In the genomic region with DNA sequence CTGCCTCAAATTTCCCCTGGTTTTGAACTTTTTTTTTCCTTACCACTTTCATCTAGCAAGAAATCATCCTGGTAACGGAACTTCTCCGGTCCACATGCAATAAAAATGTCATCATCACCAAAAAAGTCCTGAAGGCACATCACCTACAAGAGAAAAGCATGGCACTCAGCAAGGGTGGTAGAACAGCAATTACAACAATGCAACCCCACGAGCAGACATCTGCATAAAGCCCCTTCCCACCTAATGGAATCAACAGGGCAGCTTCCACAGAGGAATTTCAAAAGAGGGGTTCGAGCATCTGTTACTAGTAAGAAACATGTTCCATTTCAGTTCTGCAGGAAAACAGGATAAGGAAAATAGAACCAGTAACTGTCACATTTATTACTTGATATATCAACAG, we compare ENCODE assay signal across 3 cellular contexts.
TF ChIP-seq lines count a peak whose summit lies in the region.

No MANE protein-coding gene starts in this region.

TF ChIP-seq in GM23338, 12 proteins besides CTCF, POLR2A, EP300 and RAD21 (continues in another document):
- TF ChIP-seq NANOG (IDR thresholded peaks at IDR 0.05; ENCODE audit: borderline replicate concordance) (no peak), ZNF331 (CRISPR knock-in tag; IDR thresholded peaks at IDR 0.05; ENCODE audit: low read depth) (no peak), CREB1 (CRISPR knock-in tag; IDR thresholded peaks at IDR 0.05; ENCODE audit: low read depth) (no peak), ZNF114 (CRISPR knock-in tag; IDR thresholded peaks at IDR 0.05) (no peak), EZH2 (IDR thresholded peaks at IDR 0.05; ENCODE audit: low read depth, unreplicated experiment) (no peak), EZH2phosphoT487 (IDR thresholded peaks at IDR 0.05; ENCODE audit: unreplicated experiment) (no peak), JUNB (IDR thresholded peaks at IDR 0.05; ENCODE audit: unreplicated experiment) (no peak)
- TF ChIP-seq, protein P1, sequence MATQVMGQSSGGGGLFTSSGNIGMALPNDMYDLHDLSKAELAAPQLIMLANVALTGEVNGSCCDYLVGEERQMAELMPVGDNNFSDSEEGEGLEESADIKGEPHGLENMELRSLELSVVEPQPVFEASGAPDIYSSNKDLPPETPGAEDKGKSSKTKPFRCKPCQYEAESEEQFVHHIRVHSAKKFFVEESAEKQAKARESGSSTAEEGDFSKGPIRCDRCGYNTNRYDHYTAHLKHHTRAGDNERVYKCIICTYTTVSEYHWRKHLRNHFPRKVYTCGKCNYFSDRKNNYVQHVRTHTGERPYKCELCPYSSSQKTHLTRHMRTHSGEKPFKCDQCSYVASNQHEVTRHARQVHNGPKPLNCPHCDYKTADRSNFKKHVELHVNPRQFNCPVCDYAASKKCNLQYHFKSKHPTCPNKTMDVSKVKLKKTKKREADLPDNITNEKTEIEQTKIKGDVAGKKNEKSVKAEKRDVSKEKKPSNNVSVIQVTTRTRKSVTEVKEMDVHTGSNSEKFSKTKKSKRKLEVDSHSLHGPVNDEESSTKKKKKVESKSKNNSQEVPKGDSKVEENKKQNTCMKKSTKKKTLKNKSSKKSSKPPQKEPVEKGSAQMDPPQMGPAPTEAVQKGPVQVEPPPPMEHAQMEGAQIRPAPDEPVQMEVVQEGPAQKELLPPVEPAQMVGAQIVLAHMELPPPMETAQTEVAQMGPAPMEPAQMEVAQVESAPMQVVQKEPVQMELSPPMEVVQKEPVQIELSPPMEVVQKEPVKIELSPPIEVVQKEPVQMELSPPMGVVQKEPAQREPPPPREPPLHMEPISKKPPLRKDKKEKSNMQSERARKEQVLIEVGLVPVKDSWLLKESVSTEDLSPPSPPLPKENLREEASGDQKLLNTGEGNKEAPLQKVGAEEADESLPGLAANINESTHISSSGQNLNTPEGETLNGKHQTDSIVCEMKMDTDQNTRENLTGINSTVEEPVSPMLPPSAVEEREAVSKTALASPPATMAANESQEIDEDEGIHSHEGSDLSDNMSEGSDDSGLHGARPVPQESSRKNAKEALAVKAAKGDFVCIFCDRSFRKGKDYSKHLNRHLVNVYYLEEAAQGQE (IDR thresholded peaks at IDR 0.05; ENCODE audit: unreplicated experiment) = no peak

TF ChIP-seq in WTC11, 78 proteins besides CTCF, POLR2A, EP300 and RAD21:
- TF ChIP-seq, protein P2, sequence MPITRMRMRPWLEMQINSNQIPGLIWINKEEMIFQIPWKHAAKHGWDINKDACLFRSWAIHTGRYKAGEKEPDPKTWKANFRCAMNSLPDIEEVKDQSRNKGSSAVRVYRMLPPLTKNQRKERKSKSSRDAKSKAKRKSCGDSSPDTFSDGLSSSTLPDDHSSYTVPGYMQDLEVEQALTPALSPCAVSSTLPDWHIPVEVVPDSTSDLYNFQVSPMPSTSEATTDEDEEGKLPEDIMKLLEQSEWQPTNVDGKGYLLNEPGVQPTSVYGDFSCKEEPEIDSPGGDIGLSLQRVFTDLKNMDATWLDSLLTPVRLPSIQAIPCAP (CRISPR knock-in tag; IDR thresholded peaks at IDR 0.05) = no peak
- TF ChIP-seq, protein P3, sequence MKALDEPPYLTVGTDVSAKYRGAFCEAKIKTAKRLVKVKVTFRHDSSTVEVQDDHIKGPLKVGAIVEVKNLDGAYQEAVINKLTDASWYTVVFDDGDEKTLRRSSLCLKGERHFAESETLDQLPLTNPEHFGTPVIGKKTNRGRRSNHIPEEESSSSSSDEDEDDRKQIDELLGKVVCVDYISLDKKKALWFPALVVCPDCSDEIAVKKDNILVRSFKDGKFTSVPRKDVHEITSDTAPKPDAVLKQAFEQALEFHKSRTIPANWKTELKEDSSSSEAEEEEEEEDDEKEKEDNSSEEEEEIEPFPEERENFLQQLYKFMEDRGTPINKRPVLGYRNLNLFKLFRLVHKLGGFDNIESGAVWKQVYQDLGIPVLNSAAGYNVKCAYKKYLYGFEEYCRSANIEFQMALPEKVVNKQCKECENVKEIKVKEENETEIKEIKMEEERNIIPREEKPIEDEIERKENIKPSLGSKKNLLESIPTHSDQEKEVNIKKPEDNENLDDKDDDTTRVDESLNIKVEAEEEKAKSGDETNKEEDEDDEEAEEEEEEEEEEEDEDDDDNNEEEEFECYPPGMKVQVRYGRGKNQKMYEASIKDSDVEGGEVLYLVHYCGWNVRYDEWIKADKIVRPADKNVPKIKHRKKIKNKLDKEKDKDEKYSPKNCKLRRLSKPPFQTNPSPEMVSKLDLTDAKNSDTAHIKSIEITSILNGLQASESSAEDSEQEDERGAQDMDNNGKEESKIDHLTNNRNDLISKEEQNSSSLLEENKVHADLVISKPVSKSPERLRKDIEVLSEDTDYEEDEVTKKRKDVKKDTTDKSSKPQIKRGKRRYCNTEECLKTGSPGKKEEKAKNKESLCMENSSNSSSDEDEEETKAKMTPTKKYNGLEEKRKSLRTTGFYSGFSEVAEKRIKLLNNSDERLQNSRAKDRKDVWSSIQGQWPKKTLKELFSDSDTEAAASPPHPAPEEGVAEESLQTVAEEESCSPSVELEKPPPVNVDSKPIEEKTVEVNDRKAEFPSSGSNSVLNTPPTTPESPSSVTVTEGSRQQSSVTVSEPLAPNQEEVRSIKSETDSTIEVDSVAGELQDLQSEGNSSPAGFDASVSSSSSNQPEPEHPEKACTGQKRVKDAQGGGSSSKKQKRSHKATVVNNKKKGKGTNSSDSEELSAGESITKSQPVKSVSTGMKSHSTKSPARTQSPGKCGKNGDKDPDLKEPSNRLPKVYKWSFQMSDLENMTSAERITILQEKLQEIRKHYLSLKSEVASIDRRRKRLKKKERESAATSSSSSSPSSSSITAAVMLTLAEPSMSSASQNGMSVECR (CRISPR knock-in tag; IDR thresholded peaks at IDR 0.05; ENCODE audit: borderline replicate concordance) = no peak
- no peak for TF ChIP-seq ZNF263 (CRISPR knock-in tag; IDR thresholded peaks at IDR 0.05; ENCODE audit: low read depth)

TF ChIP-seq in H1, 55 proteins besides CTCF, POLR2A, EP300 and RAD21:
- TF ChIP-seq SRF (IDR thresholded peaks at IDR 0.05; ENCODE audit: low read depth, low read length) (no peak), SUZ12 (IDR thresholded peaks at IDR 0.05; ENCODE audit: low read length) (no peak), RNF2 (IDR thresholded peaks at IDR 0.05; ENCODE audit: borderline replicate concordance, low read depth, low read length, missing control alignments, poor library complexity, severe bottlenecking) (no peak), BCL11A (IDR thresholded peaks at IDR 0.05; ENCODE audit: low read depth in 2 of 2, low read length in 2 of 2) (no peak), TAF1 (IDR thresholded peaks at IDR 0.05; ENCODE audit: low read depth, low read length) (no peak), RFX5 (IDR thresholded peaks at IDR 0.05; ENCODE audit: borderline replicate concordance, low read depth, low read length) (no peak), JUND (IDR thresholded peaks at IDR 0.05; ENCODE audit: low read length) (no peak), BRCA1 (IDR thresholded peaks at IDR 0.05; ENCODE audit: low read depth, low read length) (no peak), EZH2 (IDR thresholded peaks at IDR 0.05; ENCODE audit: low read depth, low read length, severe bottlenecking) (no peak), NRF1 (IDR thresholded peaks at IDR 0.05; ENCODE audit: low read depth, low read length) (no peak), NANOG (IDR thresholded peaks at IDR 0.05; ENCODE audit: insufficient read depth, low read depth, low read length, poor library complexity, severe bottlenecking) (no peak), KDM1A (IDR thresholded peaks at IDR 0.05; ENCODE audit: borderline replicate concordance, low read length) (no peak)
- TF ChIP-seq, protein P4, sequence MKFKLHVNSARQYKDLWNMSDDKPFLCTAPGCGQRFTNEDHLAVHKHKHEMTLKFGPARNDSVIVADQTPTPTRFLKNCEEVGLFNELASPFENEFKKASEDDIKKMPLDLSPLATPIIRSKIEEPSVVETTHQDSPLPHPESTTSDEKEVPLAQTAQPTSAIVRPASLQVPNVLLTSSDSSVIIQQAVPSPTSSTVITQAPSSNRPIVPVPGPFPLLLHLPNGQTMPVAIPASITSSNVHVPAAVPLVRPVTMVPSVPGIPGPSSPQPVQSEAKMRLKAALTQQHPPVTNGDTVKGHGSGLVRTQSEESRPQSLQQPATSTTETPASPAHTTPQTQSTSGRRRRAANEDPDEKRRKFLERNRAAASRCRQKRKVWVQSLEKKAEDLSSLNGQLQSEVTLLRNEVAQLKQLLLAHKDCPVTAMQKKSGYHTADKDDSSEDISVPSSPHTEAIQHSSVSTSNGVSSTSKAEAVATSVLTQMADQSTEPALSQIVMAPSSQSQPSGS (IDR thresholded peaks at IDR 0.05; ENCODE audit: low read length) = no peak
- TF ChIP-seq, protein P5, sequence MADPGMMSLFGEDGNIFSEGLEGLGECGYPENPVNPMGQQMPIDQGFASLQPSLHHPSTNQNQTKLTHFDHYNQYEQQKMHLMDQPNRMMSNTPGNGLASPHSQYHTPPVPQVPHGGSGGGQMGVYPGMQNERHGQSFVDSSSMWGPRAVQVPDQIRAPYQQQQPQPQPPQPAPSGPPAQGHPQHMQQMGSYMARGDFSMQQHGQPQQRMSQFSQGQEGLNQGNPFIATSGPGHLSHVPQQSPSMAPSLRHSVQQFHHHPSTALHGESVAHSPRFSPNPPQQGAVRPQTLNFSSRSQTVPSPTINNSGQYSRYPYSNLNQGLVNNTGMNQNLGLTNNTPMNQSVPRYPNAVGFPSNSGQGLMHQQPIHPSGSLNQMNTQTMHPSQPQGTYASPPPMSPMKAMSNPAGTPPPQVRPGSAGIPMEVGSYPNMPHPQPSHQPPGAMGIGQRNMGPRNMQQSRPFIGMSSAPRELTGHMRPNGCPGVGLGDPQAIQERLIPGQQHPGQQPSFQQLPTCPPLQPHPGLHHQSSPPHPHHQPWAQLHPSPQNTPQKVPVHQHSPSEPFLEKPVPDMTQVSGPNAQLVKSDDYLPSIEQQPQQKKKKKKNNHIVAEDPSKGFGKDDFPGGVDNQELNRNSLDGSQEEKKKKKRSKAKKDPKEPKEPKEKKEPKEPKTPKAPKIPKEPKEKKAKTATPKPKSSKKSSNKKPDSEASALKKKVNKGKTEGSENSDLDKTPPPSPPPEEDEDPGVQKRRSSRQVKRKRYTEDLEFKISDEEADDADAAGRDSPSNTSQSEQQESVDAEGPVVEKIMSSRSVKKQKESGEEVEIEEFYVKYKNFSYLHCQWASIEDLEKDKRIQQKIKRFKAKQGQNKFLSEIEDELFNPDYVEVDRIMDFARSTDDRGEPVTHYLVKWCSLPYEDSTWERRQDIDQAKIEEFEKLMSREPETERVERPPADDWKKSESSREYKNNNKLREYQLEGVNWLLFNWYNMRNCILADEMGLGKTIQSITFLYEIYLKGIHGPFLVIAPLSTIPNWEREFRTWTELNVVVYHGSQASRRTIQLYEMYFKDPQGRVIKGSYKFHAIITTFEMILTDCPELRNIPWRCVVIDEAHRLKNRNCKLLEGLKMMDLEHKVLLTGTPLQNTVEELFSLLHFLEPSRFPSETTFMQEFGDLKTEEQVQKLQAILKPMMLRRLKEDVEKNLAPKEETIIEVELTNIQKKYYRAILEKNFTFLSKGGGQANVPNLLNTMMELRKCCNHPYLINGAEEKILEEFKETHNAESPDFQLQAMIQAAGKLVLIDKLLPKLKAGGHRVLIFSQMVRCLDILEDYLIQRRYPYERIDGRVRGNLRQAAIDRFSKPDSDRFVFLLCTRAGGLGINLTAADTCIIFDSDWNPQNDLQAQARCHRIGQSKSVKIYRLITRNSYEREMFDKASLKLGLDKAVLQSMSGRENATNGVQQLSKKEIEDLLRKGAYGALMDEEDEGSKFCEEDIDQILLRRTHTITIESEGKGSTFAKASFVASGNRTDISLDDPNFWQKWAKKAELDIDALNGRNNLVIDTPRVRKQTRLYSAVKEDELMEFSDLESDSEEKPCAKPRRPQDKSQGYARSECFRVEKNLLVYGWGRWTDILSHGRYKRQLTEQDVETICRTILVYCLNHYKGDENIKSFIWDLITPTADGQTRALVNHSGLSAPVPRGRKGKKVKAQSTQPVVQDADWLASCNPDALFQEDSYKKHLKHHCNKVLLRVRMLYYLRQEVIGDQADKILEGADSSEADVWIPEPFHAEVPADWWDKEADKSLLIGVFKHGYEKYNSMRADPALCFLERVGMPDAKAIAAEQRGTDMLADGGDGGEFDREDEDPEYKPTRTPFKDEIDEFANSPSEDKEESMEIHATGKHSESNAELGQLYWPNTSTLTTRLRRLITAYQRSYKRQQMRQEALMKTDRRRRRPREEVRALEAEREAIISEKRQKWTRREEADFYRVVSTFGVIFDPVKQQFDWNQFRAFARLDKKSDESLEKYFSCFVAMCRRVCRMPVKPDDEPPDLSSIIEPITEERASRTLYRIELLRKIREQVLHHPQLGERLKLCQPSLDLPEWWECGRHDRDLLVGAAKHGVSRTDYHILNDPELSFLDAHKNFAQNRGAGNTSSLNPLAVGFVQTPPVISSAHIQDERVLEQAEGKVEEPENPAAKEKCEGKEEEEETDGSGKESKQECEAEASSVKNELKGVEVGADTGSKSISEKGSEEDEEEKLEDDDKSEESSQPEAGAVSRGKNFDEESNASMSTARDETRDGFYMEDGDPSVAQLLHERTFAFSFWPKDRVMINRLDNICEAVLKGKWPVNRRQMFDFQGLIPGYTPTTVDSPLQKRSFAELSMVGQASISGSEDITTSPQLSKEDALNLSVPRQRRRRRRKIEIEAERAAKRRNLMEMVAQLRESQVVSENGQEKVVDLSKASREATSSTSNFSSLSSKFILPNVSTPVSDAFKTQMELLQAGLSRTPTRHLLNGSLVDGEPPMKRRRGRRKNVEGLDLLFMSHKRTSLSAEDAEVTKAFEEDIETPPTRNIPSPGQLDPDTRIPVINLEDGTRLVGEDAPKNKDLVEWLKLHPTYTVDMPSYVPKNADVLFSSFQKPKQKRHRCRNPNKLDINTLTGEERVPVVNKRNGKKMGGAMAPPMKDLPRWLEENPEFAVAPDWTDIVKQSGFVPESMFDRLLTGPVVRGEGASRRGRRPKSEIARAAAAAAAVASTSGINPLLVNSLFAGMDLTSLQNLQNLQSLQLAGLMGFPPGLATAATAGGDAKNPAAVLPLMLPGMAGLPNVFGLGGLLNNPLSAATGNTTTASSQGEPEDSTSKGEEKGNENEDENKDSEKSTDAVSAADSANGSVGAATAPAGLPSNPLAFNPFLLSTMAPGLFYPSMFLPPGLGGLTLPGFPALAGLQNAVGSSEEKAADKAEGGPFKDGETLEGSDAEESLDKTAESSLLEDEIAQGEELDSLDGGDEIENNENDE (IDR thresholded peaks at IDR 0.05; ENCODE audit: insufficient replicate concordance, low read length) = no peak
- TF ChIP-seq, protein P6, sequence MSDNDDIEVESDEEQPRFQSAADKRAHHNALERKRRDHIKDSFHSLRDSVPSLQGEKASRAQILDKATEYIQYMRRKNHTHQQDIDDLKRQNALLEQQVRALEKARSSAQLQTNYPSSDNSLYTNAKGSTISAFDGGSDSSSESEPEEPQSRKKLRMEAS (IDR thresholded peaks at IDR 0.05) = no peak
